In the genomic region with DNA sequence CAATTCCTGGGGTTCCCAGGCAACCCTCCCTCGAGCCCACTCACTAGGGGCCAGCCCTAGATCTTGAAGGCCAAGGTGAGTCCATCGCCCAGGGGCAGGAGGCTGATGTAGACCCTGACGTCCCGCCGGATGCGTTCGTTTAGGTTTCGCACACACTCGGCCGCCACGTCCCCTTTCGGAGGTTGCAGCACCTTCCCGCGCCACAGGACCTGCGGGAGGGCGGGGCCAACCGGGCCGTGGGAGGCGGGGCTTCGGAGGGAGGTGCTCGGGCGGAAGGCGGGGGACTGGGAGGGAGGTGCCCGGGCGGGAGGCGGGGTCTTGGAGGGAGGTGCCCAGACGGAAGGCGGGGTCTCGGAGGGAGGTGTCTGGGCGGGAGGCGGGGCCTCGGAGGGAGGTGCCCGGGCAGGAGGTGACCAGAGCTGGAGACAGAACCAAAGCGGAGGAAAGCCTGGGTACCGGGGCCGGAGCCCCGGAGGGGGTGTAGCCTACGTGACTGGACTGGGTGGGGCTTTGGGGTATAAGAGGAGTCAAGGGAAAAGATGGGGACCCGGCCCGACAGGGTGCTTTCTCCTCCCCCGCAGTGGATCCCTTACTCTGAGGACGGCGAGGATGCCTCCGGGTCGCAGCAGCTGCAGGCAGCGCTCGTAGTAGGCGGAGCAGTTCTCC, we compare ENCODE assay signal across 1 cellular context.
TF ChIP-seq lines count a peak whose summit lies in the region.

No MANE protein-coding gene starts in this region.

TF ChIP-seq in HepG2, 621 proteins besides CTCF, POLR2A, EP300 and RAD21 (continued from another document):
- TF ChIP-seq ZSCAN21 (CRISPR knock-in tag; IDR thresholded peaks at IDR 0.05; ENCODE audit: borderline replicate concordance) = 0 out of 2 replicates have a peak, but pooled peaks have one; percentile 30
- no peak for TF ChIP-seq SYNCRIP (IDR thresholded peaks at IDR 0.05; ENCODE audit: insufficient read depth, low read depth, low read length)
- TF ChIP-seq HNRNPL (IDR thresholded peaks at IDR 0.05; ENCODE audit: low read depth, low read length) = 0 out of 2 replicates have a peak, but pooled peaks have one; percentile 26
- TF ChIP-seq, protein P1, sequence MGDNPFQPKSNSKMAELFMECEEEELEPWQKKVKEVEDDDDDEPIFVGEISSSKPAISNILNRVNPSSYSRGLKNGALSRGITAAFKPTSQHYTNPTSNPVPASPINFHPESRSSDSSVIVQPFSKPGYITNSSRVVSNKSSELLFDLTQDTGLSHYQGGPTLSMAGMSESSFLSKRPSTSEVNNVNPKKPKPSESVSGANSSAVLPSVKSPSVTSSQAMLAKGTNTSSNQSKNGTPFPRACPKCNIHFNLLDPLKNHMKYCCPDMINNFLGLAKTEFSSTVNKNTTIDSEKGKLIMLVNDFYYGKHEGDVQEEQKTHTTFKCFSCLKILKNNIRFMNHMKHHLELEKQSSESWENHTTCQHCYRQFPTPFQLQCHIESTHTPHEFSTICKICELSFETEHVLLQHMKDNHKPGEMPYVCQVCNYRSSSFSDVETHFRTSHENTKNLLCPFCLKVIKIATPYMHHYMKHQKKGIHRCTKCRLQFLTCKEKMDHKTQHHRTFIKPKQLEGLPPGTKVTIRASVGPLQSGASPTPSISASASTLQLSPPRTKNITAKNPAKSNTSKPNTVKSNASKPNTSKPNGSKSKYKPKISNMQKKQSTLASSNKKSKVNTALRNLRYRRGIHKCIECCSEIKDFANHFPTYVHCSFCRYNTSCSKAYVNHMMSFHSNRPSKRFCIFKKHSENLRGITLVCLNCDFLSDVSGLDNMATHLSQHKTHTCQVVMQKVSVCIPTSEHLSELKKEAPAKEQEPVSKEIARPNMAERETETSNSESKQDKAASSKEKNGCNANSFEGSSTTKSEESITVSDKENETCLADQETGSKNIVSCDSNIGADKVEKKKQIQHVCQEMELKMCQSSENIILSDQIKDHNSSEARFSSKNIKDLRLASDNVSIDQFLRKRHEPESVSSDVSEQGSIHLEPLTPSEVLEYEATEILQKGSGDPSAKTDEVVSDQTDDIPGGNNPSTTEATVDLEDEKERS (CRISPR knock-in tag; IDR thresholded peaks at IDR 0.05) = 0 out of 2 replicates have a peak, but pooled peaks have one; percentile 24
- TF ChIP-seq AGO2 (optimal IDR thresholded peaks at IDR 0.05; ENCODE audit: low read depth, low read length) = peak; percentile 81
- no peak for TF ChIP-seq SRY (CRISPR knock-in tag; IDR thresholded peaks at IDR 0.05)
- TF ChIP-seq, protein P2, sequence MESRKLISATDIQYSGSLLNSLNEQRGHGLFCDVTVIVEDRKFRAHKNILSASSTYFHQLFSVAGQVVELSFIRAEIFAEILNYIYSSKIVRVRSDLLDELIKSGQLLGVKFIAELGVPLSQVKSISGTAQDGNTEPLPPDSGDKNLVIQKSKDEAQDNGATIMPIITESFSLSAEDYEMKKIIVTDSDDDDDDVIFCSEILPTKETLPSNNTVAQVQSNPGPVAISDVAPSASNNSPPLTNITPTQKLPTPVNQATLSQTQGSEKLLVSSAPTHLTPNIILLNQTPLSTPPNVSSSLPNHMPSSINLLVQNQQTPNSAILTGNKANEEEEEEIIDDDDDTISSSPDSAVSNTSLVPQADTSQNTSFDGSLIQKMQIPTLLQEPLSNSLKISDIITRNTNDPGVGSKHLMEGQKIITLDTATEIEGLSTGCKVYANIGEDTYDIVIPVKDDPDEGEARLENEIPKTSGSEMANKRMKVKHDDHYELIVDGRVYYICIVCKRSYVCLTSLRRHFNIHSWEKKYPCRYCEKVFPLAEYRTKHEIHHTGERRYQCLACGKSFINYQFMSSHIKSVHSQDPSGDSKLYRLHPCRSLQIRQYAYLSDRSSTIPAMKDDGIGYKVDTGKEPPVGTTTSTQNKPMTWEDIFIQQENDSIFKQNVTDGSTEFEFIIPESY (CRISPR knock-in tag; IDR thresholded peaks at IDR 0.05) = peak; percentile 90
- TF ChIP-seq ZSCAN9 (CRISPR knock-in tag; IDR thresholded peaks at IDR 0.05; ENCODE audit: borderline replicate concordance) = no peak
- no peak for TF ChIP-seq SOX6 (IDR thresholded peaks at IDR 0.05)
- TF ChIP-seq SOX6 (CRISPR knock-in tag; IDR thresholded peaks at IDR 0.05) = no peak
- TF ChIP-seq, protein P3, sequence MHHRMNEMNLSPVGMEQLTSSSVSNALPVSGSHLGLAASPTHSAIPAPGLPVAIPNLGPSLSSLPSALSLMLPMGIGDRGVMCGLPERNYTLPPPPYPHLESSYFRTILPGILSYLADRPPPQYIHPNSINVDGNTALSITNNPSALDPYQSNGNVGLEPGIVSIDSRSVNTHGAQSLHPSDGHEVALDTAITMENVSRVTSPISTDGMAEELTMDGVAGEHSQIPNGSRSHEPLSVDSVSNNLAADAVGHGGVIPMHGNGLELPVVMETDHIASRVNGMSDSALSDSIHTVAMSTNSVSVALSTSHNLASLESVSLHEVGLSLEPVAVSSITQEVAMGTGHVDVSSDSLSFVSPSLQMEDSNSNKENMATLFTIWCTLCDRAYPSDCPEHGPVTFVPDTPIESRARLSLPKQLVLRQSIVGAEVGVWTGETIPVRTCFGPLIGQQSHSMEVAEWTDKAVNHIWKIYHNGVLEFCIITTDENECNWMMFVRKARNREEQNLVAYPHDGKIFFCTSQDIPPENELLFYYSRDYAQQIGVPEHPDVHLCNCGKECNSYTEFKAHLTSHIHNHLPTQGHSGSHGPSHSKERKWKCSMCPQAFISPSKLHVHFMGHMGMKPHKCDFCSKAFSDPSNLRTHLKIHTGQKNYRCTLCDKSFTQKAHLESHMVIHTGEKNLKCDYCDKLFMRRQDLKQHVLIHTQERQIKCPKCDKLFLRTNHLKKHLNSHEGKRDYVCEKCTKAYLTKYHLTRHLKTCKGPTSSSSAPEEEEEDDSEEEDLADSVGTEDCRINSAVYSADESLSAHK (CRISPR knock-in tag; IDR thresholded peaks at IDR 0.05; ENCODE audit: borderline replicate concordance) = no peak
- TF ChIP-seq POLR2G (IDR thresholded peaks at IDR 0.05; ENCODE audit: low read depth, low read length) = peak; percentile 11; the same call in 1 of the 2 replicates
- TF ChIP-seq HDAC2 (CRISPR knock-in tag; IDR thresholded peaks at IDR 0.05) = no peak
TF ChIP-seq in HepG2: peak in this region for 9.
